8 cellular contexts compared by ENCODE assay signal in genomic region chr17:67528751-67529436, GRCh38.
DNase-seq lines count a peak whose midpoint lies in the region; ATAC-seq and TF ChIP-seq lines count a peak whose summit lies in the region.

No MANE protein-coding gene starts in this region.

- in situ Hi-C loops in gastrocnemius medialis (cut with MboI; ENCODE audit: low sequenced_read_pairs in 4 of 4): no loop called here

- H3K4me1 Mint-ChIP-seq in activated CD4-positive, alpha-beta T cell treated with anti-CD3 and anti-CD28 coated beads for 36 hours: peaks cover 19% of the 10 kb centered on the region

- DNase-seq in AG09319 (ENCODE audit: extremely low read depth, low read depth): peak; percentile 63
- DNase-seq in NCI-H1105 (lab: John Stamatoyannopoulos, UW): peak; percentile 11
- DNase-seq in astrocyte of the hippocampus (ENCODE audit: low read depth, low spot score): peak; percentile 95
- DNase-seq in gastrocnemius medialis: peak in 1 of 2 donors; percentile 26
- DNase-seq in activated CD8-positive, alpha-beta memory T cell treated with anti-CD3 and anti-CD28 coated beads for 24 hours: no peak
- DNase-seq in activated CD4-positive, alpha-beta T cell treated with anti-CD3 and anti-CD28 coated beads for 36 hours: no peak

- peak overlapping the region; percentile 53 to 66 (median 61) for H3K27ac ChIP-seq in gastrocnemius medialis

- TF ChIP-seq POLR2A in gastrocnemius medialis (IDR thresholded peaks at IDR 0.05): no peak

- peaks cover 5% of the 10 kb centered on the region for H3K4me1 ChIP-seq in iPS-15b (ENCODE audit: control insufficient read depth, insufficient read depth, low read length)
- H3K4me1 ChIP-seq in gastrocnemius medialis: peaks cover 0 to 3% of the 10 kb centered on the region in 2 donors

- no peaks in the 10 kb centered on the region for H3K9me3 ChIP-seq in iPS-15b (ENCODE audit: control insufficient read depth, insufficient read depth, low read length)
- H3K9me3 ChIP-seq in gastrocnemius medialis: no peaks in the 10 kb centered on the region

- ATAC-seq in gastrocnemius medialis (peak; percentile 62 to 66), HG02973 (IDR thresholded peaks at IDR 0.05; ENCODE audit: unreplicated experiment) (no peak)
- no peak for ATAC-seq in activated CD4-positive, alpha-beta T cell treated with anti-CD3 and anti-CD28 coated beads for 36 hours

- intact Hi-C loops in gastrocnemius medialis (cut with DNase I; ENCODE audit: low total_unique reads): no loop called here
- intact Hi-C loops in activated CD4-positive, alpha-beta T cell treated with anti-CD3 and anti-CD28 coated beads for 36 hours (cut with DNase I, micrococcal nuclease): no loop called here

- H3K27ac Mint-ChIP-seq in activated CD4-positive, alpha-beta T cell treated with anti-CD3 and anti-CD28 coated beads for 36 hours: no peak overlapping the region

- H3K27me3 Mint-ChIP-seq in activated CD4-positive, alpha-beta T cell treated with anti-CD3 and anti-CD28 coated beads for 36 hours: no peaks in the 10 kb centered on the region

- POLR2A ChIA-PET in activated CD4-positive, alpha-beta T cell treated with anti-CD3 and anti-CD28 coated beads for 36 hours (lab: Charles Lee): no interaction called here

- H3K36me3 ChIP-seq in iPS-15b (ENCODE audit: control insufficient read depth, insufficient read depth, low read length) (peaks cover 4% of the 10 kb centered on the region), gastrocnemius medialis (no peaks in the 10 kb centered on the region)

- H3K9ac ChIP-seq in iPS-15b (ENCODE audit: low read depth, low read length): peak overlapping the region; percentile 17

- peaks cover 2% of the 10 kb centered on the region for H3K36me3 Mint-ChIP-seq in activated CD4-positive, alpha-beta T cell treated with anti-CD3 and anti-CD28 coated beads for 36 hours (ENCODE audit: low read depth)

- no peak for TF ChIP-seq CTCF in AG09319 (IDR thresholded peaks at IDR 0.05; ENCODE audit: low read depth, low read length)
- no peak for TF ChIP-seq CTCF in gastrocnemius medialis (IDR thresholded peaks at IDR 0.05 in 4 of 5, conservative IDR thresholded peaks at IDR 0.05 in 1 of 5)

- no peaks in the 10 kb centered on the region for H3K9me3 Mint-ChIP-seq in activated CD4-positive, alpha-beta T cell treated with anti-CD3 and anti-CD28 coated beads for 36 hours (ENCODE audit: low read depth)

- H3K4me3 Mint-ChIP-seq in activated CD4-positive, alpha-beta T cell treated with anti-CD3 and anti-CD28 coated beads for 36 hours: no peak overlapping the region

- CTCF ChIA-PET in activated CD4-positive, alpha-beta T cell treated with anti-CD3 and anti-CD28 coated beads for 36 hours (lab: Charles Lee): interaction anchor here (1.3 kb wide), 2 partner anchors 16 to 88 kb away, joined by 3 to 4 read pairs; no protein-coding TSS in a partner anchor

- H3K27me3 ChIP-seq in iPS-15b (ENCODE audit: control insufficient read depth, insufficient read depth, low read length) (no peaks in the 10 kb centered on the region), gastrocnemius medialis (peaks cover 0 to 9% (median 0%) of the 10 kb centered on the region in 3 donors)

- no peak overlapping the region for H3K4me3 ChIP-seq in iPS-15b (ENCODE audit: low read depth, low read length)
- peak overlapping the region in 2 of 4 donors; percentile 14 to 28 for H3K4me3 ChIP-seq in gastrocnemius medialis

Comparison
In these comparisons a context has a peak if more than half of its experiments do, and no peak if none do; other contexts are left out.
1. DNase-seq: peak in AG09319 (single experiment), NCI-H1105 (single experiment) and astrocyte of the hippocampus (single experiment); none in activated CD8-positive, alpha-beta memory T cell treated with anti-CD3 and anti-CD28 coated beads for 24 hours (single experiment) and activated CD4-positive, alpha-beta T cell treated with anti-CD3 and anti-CD28 coated beads for 36 hours (single experiment).
2. ATAC-seq: peak in gastrocnemius medialis (2 of 2); none in HG02973 (single experiment) and activated CD4-positive, alpha-beta T cell treated with anti-CD3 and anti-CD28 coated beads for 36 hours (single experiment).